19 cellular contexts compared by ENCODE assay signal in genomic region chrX:51281758-51282318, GRCh38. TPM values are rescaled to one million over a fixed set of nuclear protein-coding genes. Genes with fewer than 3 reads are reported as not detected.
A peak's percentile ranks its signal among the peaks of the same experiment; 100 is the strongest.
DNase-seq lines count a peak whose midpoint lies in the region; ATAC-seq, FAIRE-seq and TF ChIP-seq lines count a peak whose summit lies in the region.
"Had no signal": no experiment of that assay in that cellular context is flagged by ENCODE, and none has a peak within 500 bp of the region (broad histone marks: within the 10 kb centered on the region; RNA-seq: fewer than 3 reads in every experiment).

No MANE protein-coding gene starts in this region.

- no peaks in the 10 kb centered on the region for H3K4me1 ChIP-seq in foreskin keratinocyte
- H3K4me1 ChIP-seq: BE2C had no signal

- FAIRE-seq in bronchial epithelial cell (lab: Jason Lieb, UNC): no peak
- FAIRE-seq: A204.1, H54 had no signal

- H3K9me3 Mint-ChIP-seq in activated naive CD4-positive, alpha-beta T cell treated with anti-CD3 and anti-CD28 coated beads, Interleukin-2, amount 50 U/mL, for 72 hours: no peaks in the 10 kb centered on the region
- H3K9me3 Mint-ChIP-seq: CD4-positive, alpha-beta memory T cell had no signal

- TF ChIP-seq CTCF in bronchial epithelial cell (IDR thresholded peaks at IDR 0.05; ENCODE audit: insufficient read depth, low read length, severe bottlenecking) (no peak), foreskin keratinocyte (conservative IDR thresholded peaks at IDR 0.05) (no peak)

- H3K36me3 ChIP-seq in bronchial epithelial cell (ENCODE audit: control insufficient read depth, insufficient read depth, low read length): no peaks in the 10 kb centered on the region
- H3K36me3 ChIP-seq: BE2C had no signal

- no peaks in the 10 kb centered on the region for H3K36me3 Mint-ChIP-seq in activated naive CD4-positive, alpha-beta T cell treated with anti-CD3 and anti-CD28 coated beads, Interleukin-2, amount 50 U/mL, for 72 hours
- H3K36me3 Mint-ChIP-seq: CD4-positive, alpha-beta memory T cell had no signal

- no peak for DNase-seq in activated naive CD4-positive, alpha-beta T cell treated with anti-CD3 and anti-CD28 coated beads, Interleukin-2, amount 50 U/mL, for 72 hours (ENCODE audit: low spot score in 2 of 2)
- no peak for DNase-seq in activated naive CD4-positive, alpha-beta T cell treated with Interleukin-2 at 50 U/mL for 16 hours
- peak; percentile 53 for DNase-seq in bronchial epithelial cell (ENCODE audit: low read depth)
- peak; percentile 0 to 6 for DNase-seq in foreskin keratinocyte
- no peak for DNase-seq in GDM1 (lab: John Stamatoyannopoulos, UW)
- DNase-seq in activated gamma-delta T cell treated with Interleukin-2 at 50 U/mL for 16 hours: no peak
- DNase-seq: ACHN; BE2C; CD4-positive, alpha-beta memory T cell; DMS153; DMS79; GF-D8; HCEC 1CT had no signal

- H3K4me3 ChIP-seq in bronchial epithelial cell (ENCODE audit: low read depth, low read length): no peak overlapping the region
- H3K4me3 ChIP-seq: GM23338 had no signal

- no peaks in the 10 kb centered on the region for H3K27me3 ChIP-seq in bronchial epithelial cell (ENCODE audit: control insufficient read depth, insufficient read depth, low read length)
- H3K27me3 ChIP-seq in foreskin keratinocyte: no peaks in the 10 kb centered on the region
- H3K27me3 ChIP-seq: BE2C had no signal

- H3K27ac Mint-ChIP-seq in activated naive CD4-positive, alpha-beta T cell treated with anti-CD3 and anti-CD28 coated beads, Interleukin-2, amount 50 U/mL, for 72 hours: no peak overlapping the region
- H3K27ac Mint-ChIP-seq: CD4-positive, alpha-beta memory T cell; GM23338 had no signal

- H3K27ac ChIP-seq in foreskin keratinocyte: no peak overlapping the region
- H3K27ac ChIP-seq: C4-2B, HL-60 had no signal

- ATAC-seq in activated naive CD4-positive, alpha-beta T cell treated with anti-CD3 and anti-CD28 coated beads, Interleukin-2, amount 50 U/mL, for 72 hours: peak; percentile 75 to 89
- ATAC-seq in foreskin keratinocyte: no peak
- ATAC-seq: GM23338 had no signal

RNA-seq across cellular contexts. Expression of gene NUDT10, which starts 50.8 kb away (rescaled TPM):
- total RNA-seq in activated naive CD4-positive, alpha-beta T cell treated with anti-CD3 and anti-CD28 coated beads, Interleukin-2, amount 50 U/mL, for 72 hours: 1 to 10 TPM in 1 of 2 donors, under 1 TPM in 1; 0.89 to 1.2 TPM
- total RNA-seq in bronchial epithelial cell: 0.64 and 0.79 TPM in 2 replicates
- 0.53 and 0.75 TPM in 2 replicates for total RNA-seq in foreskin keratinocyte
- polyA plus RNA-seq in foreskin keratinocyte: 0.32 and 0.40 TPM in 2 replicates
- total RNA-seq: CD4-positive, alpha-beta memory T cell; HT1080 had no signal
- polyA plus RNA-seq: CD4-positive, alpha-beta memory T cell had no signal

Comparison
In these comparisons a context has a peak if more than half of its experiments do, and no peak if none do; other contexts are left out.
1. DNase-seq: peak in bronchial epithelial cell (single experiment) and foreskin keratinocyte (2 of 2); none in activated naive CD4-positive, alpha-beta T cell treated with anti-CD3 and anti-CD28 coated beads, Interleukin-2, amount 50 U/mL, for 72 hours (0 of 2), activated naive CD4-positive, alpha-beta T cell treated with Interleukin-2 at 50 U/mL for 16 hours (single experiment), GDM1 (single experiment) and activated gamma-delta T cell treated with Interleukin-2 at 50 U/mL for 16 hours (single experiment).